8 cellular contexts compared by ENCODE assay signal in genomic region chr10:21278491-21279216, GRCh38.
DNase-seq lines count a peak whose midpoint lies in the region; ATAC-seq and TF ChIP-seq lines count a peak whose summit lies in the region.

No MANE protein-coding gene starts in this region.

- H3K4me1 ChIP-seq in GM23248 (ENCODE audit: insufficient read depth) (no peaks in the 10 kb centered on the region), heart right ventricle (peaks cover 0 to 9% (median 5%) of the 10 kb centered on the region in 9 donors)

- H3K4me3 ChIP-seq in GM23248 (no peak overlapping the region), SK-N-MC (no peak overlapping the region), heart right ventricle (no peak overlapping the region), retinal pigment epithelial cell (ENCODE audit: low read length) (no peak overlapping the region)

- no peaks in the 10 kb centered on the region for H3F3A ChIP-seq in GM23248 (ENCODE audit: insufficient read depth)

- H3K4me3 Mint-ChIP-seq in activated naive CD8-positive, alpha-beta T cell treated with anti-CD3 and anti-CD28 coated beads for 36 hours: no peak overlapping the region

- H3K36me3 Mint-ChIP-seq in activated naive CD8-positive, alpha-beta T cell treated with anti-CD3 and anti-CD28 coated beads for 36 hours: no peaks in the 10 kb centered on the region

- in situ Hi-C loops in GM23248 (cut with MboI): loop anchor here (10.0 to 25.0 kb wide), 2 partner anchors 459 to 686 kb away; no protein-coding TSS in a partner anchor

- peak; percentile 66 to 89 (median 86) for TF ChIP-seq CTCF in heart right ventricle (IDR thresholded peaks at IDR 0.05)
- TF ChIP-seq CTCF in retinal pigment epithelial cell (conservative IDR thresholded peaks at IDR 0.05; ENCODE audit: low read depth, low read length): peak; percentile 77

- H3K27ac Mint-ChIP-seq in activated naive CD8-positive, alpha-beta T cell treated with anti-CD3 and anti-CD28 coated beads for 36 hours: no peak overlapping the region

- intact Hi-C loops in heart right ventricle (cut with DNase I): loop anchor here in 9 of 10 donors (1.0 to 10.0 kb wide), 9 partner anchors 214 to 676 kb away; no protein-coding TSS in a partner anchor

- no peak overlapping the region for H3K27ac ChIP-seq in GM23248
- H3K27ac ChIP-seq in SK-N-MC: peak overlapping the region; percentile 50; the same call in 1 of the 2 replicates
- peak overlapping the region in 2 of 10 donors; percentile 17 to 30 for H3K27ac ChIP-seq in heart right ventricle

- H3K79me2 ChIP-seq in GM23248 (ENCODE audit: insufficient read depth): no peaks in the 10 kb centered on the region

- H3K36me3 ChIP-seq in GM23248 (ENCODE audit: low read depth): no peaks in the 10 kb centered on the region
- H3K36me3 ChIP-seq in SK-N-MC (ENCODE audit: insufficient read depth, low read length): no peaks in the 10 kb centered on the region
- H3K36me3 ChIP-seq in heart right ventricle: no peaks in the 10 kb centered on the region

- no peaks in the 10 kb centered on the region for H3K9me3 Mint-ChIP-seq in activated naive CD8-positive, alpha-beta T cell treated with anti-CD3 and anti-CD28 coated beads for 36 hours

- H3K9me3 ChIP-seq in GM23248 (ENCODE audit: low read depth): no peaks in the 10 kb centered on the region
- no peaks in the 10 kb centered on the region for H3K9me3 ChIP-seq in SK-N-MC (ENCODE audit: low read depth, low read length)
- peaks cover 0 to 7% (median 0%) of the 10 kb centered on the region in 11 donors for H3K9me3 ChIP-seq in heart right ventricle

- peak; percentile 92 to 99 (median 98) for ATAC-seq in heart right ventricle

- no peaks in the 10 kb centered on the region for H4K20me1 ChIP-seq in GM23248 (ENCODE audit: insufficient read depth)

- 29 to 35% methylated on average over 8 of the region's 8 CpGs for WGBS in GM23248 (ENCODE audit: low coverage in 1 of 2, low lambda C conversion rate in 2 of 2, missing lambda C conversion rate in 2 of 2), 2 experiments
- WGBS in heart right ventricle, 2 donors: 33 to 36% methylated on average over 8 of the region's 8 CpGs

- H3K27me3 Mint-ChIP-seq in activated naive CD8-positive, alpha-beta T cell treated with anti-CD3 and anti-CD28 coated beads for 36 hours: peaks cover 8% of the 10 kb centered on the region

- H3K9me2 ChIP-seq in GM23248 (ENCODE audit: insufficient read depth): no peaks in the 10 kb centered on the region

- no peak overlapping the region for H3K4me2 ChIP-seq in GM23248 (ENCODE audit: unreplicated experiment)

- no peaks in the 10 kb centered on the region for H3K4me1 Mint-ChIP-seq in activated naive CD8-positive, alpha-beta T cell treated with anti-CD3 and anti-CD28 coated beads for 36 hours

- no peaks in the 10 kb centered on the region for H3K27me3 ChIP-seq in GM23248 (replicated peaks; ENCODE audit: insufficient read depth)
- H3K27me3 ChIP-seq in heart right ventricle: no peaks in the 10 kb centered on the region

- DNase-seq in GM04504 (ENCODE audit: low read depth) (peak; percentile 85), GM23248 (peak; percentile 91), Kasumi-1 (lab: John Stamatoyannopoulos, UW) (peak; percentile 91 to 95), SK-N-MC (ENCODE audit: low read depth, low spot score) (peak; percentile 62), heart right ventricle (peak; percentile 93 to 96), retinal pigment epithelial cell (ENCODE audit: low read depth) (peak; percentile 66), cerebellum (ENCODE audit: low spot score) (no peak)
- peak; percentile 66 for DNase-seq in activated naive CD8-positive, alpha-beta T cell treated with anti-CD3 and anti-CD28 coated beads for 36 hours

- H3K9ac ChIP-seq in GM23248: no peak overlapping the region
- no peak overlapping the region for H3K9ac ChIP-seq in SK-N-MC (ENCODE audit: insufficient read length)

- H2AFZ ChIP-seq in GM23248: no peak overlapping the region
